ENCODE assay signal across 12 cellular contexts in genomic region chr12:6708968-6709394, GRCh38.
DNase-seq lines count a peak whose midpoint lies in the region; ATAC-seq and TF ChIP-seq lines count a peak whose summit lies in the region.
"Had no signal": no experiment of that assay in that cellular context is flagged by ENCODE, and none has a peak within 500 bp of the region (broad histone marks: within the 10 kb centered on the region; RNA-seq: fewer than 3 reads in every experiment).

No MANE protein-coding gene starts in this region.

- H3K36me3 Mint-ChIP-seq in effector memory CD8-positive, alpha-beta T cell (ENCODE audit: insufficient read depth) = peaks cover 5% of the 10 kb centered on the region

- peak overlapping the region; percentile 89 to 90 for H3K27ac Mint-ChIP-seq in effector memory CD8-positive, alpha-beta T cell

- DNase-seq in NCI-H146 (lab: John Stamatoyannopoulos, UW) (peak; percentile 18), NCI-H146 treated with DMSO at 0.1 percent for 48 hours (lab: John Stamatoyannopoulos, UW; ENCODE audit: unreplicated experiment) (no peak), substantia nigra (lab: John Stamatoyannopoulos, UW) (no peak), pons (ENCODE audit: low spot score) (no peak)
- peak in 1 of 3 experiments; percentile 23 for DNase-seq in effector memory CD8-positive, alpha-beta T cell
- DNase-seq: amniotic stem cell, foreskin fibroblast, NCI-H1048, SHP77, tibial artery had no signal

- TF ChIP-seq POLR2A in Raji (IDR thresholded peaks at IDR 0.05; ENCODE audit: insufficient read depth, low read depth, low read length) = peak; percentile 63

- H3K9me3 Mint-ChIP-seq in effector memory CD8-positive, alpha-beta T cell = no peaks in the 10 kb centered on the region

- H3K27ac ChIP-seq in substantia nigra (ENCODE audit: low read depth, low read length, poor library complexity, severe bottlenecking) = no peak overlapping the region
- H3K27ac ChIP-seq: tibial artery, VCaP had no signal

- H3K4me1 Mint-ChIP-seq in effector memory CD8-positive, alpha-beta T cell (ENCODE audit: low read depth in 2 of 2) = peaks cover 4 to 7% of the 10 kb centered on the region in 2 donors

- peaks cover 15 to 29% of the 10 kb centered on the region in 2 donors for H3K27me3 Mint-ChIP-seq in effector memory CD8-positive, alpha-beta T cell

- peak overlapping the region; percentile 84 to 90 for H3K4me3 Mint-ChIP-seq in effector memory CD8-positive, alpha-beta T cell

- peak; percentile 35 for ATAC-seq in effector memory CD8-positive, alpha-beta T cell (replicated peaks)
